In the genomic region with DNA sequence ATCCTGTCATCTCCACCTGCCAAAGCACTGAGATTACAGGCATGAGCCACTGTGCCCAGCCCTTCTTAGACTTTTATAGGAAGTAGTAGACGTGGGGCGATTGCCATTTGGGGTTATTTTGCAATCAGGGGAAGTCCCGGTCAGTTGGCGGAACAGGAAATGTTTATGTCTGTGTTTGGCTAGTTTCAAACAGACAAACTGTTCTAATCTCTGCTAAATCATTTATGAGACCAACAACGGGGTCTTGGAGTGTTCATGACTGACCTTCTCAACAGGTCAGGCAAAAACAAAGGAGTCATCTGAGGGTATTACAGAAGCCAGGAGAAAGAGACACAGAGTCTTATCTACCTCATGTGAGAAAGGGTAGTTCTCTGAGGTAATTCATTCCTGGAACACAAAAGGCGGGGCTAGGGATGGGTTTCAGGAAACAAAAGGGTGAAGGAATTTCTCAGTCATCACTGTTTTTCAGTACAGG, we compare ENCODE assay signal across 8 cellular contexts. TPM values are rescaled to one million over a fixed set of nuclear protein-coding genes. Genes with fewer than 3 reads are reported as not detected.
A peak's percentile ranks its signal among the peaks of the same experiment; 100 is the strongest.
DNase-seq lines count a peak whose midpoint lies in the region; ATAC-seq, FAIRE-seq and TF ChIP-seq lines count a peak whose summit lies in the region.

No MANE protein-coding gene starts in this region.

- H3K27ac ChIP-seq in GM23338 (ENCODE audit: low read depth) (no peak overlapping the region), mesendoderm (ENCODE audit: low read depth, low read length) (no peak overlapping the region)

- H3K18ac ChIP-seq in mesendoderm (ENCODE audit: low read length): no peak overlapping the region

- peaks cover 5% of the 10 kb centered on the region; the same call in 2 of the 3 replicates for H3K4me1 Mint-ChIP-seq in GM23338

- peak; percentile 67 for DNase-seq in GM23338 (ENCODE audit: low spot score)
- peak; percentile 52 for DNase-seq in LoVo (ENCODE audit: low spot score)
- peak; percentile 83 for DNase-seq in bronchial epithelial cell (ENCODE audit: low read depth)
- peak; percentile 91 for DNase-seq in mesendoderm
- DNase-seq in retina: no peak
- DNase-seq in NCI-H2081 (lab: John Stamatoyannopoulos, UW): no peak
- DNase-seq in frontal cortex (ENCODE audit: low spot score in 2 of 2): no peak

- no peaks in the 10 kb centered on the region for H4K20me1 ChIP-seq in GM23338 (replicated peaks; ENCODE audit: insufficient read depth)

- no peak overlapping the region for H2BK120ac ChIP-seq in mesendoderm (ENCODE audit: low read depth, low read length)

- H3K36me3 Mint-ChIP-seq in GM23338 (ENCODE audit: low read depth): no peaks in the 10 kb centered on the region; the same call in 2 of the 3 replicates

- H2BK5ac ChIP-seq in mesendoderm (ENCODE audit: low read length): no peak overlapping the region

- no peaks in the 10 kb centered on the region for H3F3A ChIP-seq in GM23338 (replicated peaks; ENCODE audit: low read depth)

- H3K4me3 Mint-ChIP-seq in GM23338: no peak overlapping the region

- no CpG with 5 or more reads among the region's 6 CpGs for WGBS in mesendoderm (ENCODE audit: extremely low coverage, insufficient coverage, low lambda C conversion rate)

- ATAC-seq in GM18511 (IDR thresholded peaks at IDR 0.05; ENCODE audit: unreplicated experiment): peak; percentile 93
- ATAC-seq in GM23338: peak; percentile 56; the same call in 2 of the 3 replicates

- no peak overlapping the region for H3K56ac ChIP-seq in mesendoderm (ENCODE audit: low read length)

- H2BK15ac ChIP-seq in mesendoderm (replicated peaks; ENCODE audit: low read depth): peak overlapping the region; percentile 79

- 0 out of 3 replicates have a peak, but pooled peaks cover 8% of the 10 kb centered on the region for H3K9me3 Mint-ChIP-seq in GM23338

- H3K4me3 ChIP-seq in GM23338: no peak overlapping the region
- no peak overlapping the region for H3K4me3 ChIP-seq in bronchial epithelial cell (ENCODE audit: low read depth, low read length)
- no peak overlapping the region for H3K4me3 ChIP-seq in mesendoderm (ENCODE audit: low read length)

- H3K9ac ChIP-seq in mesendoderm (ENCODE audit: low read length): no peak overlapping the region

- peak overlapping the region; percentile 81; the same call in 1 of the 2 replicates for H3K27ac Mint-ChIP-seq in GM23338

- H3K23ac ChIP-seq in mesendoderm (ENCODE audit: low read length): no peak overlapping the region

- H3K4me1 ChIP-seq in GM23338 (ENCODE audit: insufficient read depth): no peaks in the 10 kb centered on the region; the same call in 1 of the 2 replicates
- no peaks in the 10 kb centered on the region for H3K4me1 ChIP-seq in mesendoderm (ENCODE audit: control insufficient read depth, low read depth, low read length)

- TF ChIP-seq CTCF in GM23338 (conservative IDR thresholded peaks at IDR 0.05; ENCODE audit: low read depth in 2 of 2): no peak
- TF ChIP-seq CTCF in bronchial epithelial cell (IDR thresholded peaks at IDR 0.05; ENCODE audit: insufficient read depth, low read length, severe bottlenecking): no peak

- no peak overlapping the region for H3K4ac ChIP-seq in mesendoderm (ENCODE audit: low read depth, low read length)

- FAIRE-seq in bronchial epithelial cell (lab: Jason Lieb, UNC) (no peak), frontal cortex (lab: Jason Lieb, UNC) (no peak)

- H2AFZ ChIP-seq in GM23338: peak overlapping the region; percentile 18

- no peaks in the 10 kb centered on the region for H3K79me1 ChIP-seq in mesendoderm (ENCODE audit: low read length)

- no peaks in the 10 kb centered on the region for H3K79me2 ChIP-seq in GM23338 (replicated peaks; ENCODE audit: insufficient read depth)
- no peaks in the 10 kb centered on the region for H3K79me2 ChIP-seq in mesendoderm (ENCODE audit: control insufficient read depth, insufficient read depth, low read length)

- H4K5ac ChIP-seq in mesendoderm (ENCODE audit: low read length): no peak overlapping the region

- no peaks in the 10 kb centered on the region for H3K9me2 ChIP-seq in GM23338 (ENCODE audit: insufficient read depth)

- no peaks in the 10 kb centered on the region for H3K27me3 ChIP-seq in GM23338 (ENCODE audit: insufficient read depth)
- H3K27me3 ChIP-seq in bronchial epithelial cell (ENCODE audit: control insufficient read depth, insufficient read depth, low read length): no peaks in the 10 kb centered on the region
- no peaks in the 10 kb centered on the region for H3K27me3 ChIP-seq in mesendoderm (ENCODE audit: insufficient read depth, low read length, poor library complexity)

- H3K36me3 ChIP-seq in GM23338 (ENCODE audit: insufficient read depth): no peaks in the 10 kb centered on the region
- no peaks in the 10 kb centered on the region for H3K36me3 ChIP-seq in bronchial epithelial cell (ENCODE audit: control insufficient read depth, insufficient read depth, low read length)
- H3K36me3 ChIP-seq in mesendoderm (ENCODE audit: control insufficient read depth, insufficient read depth, low read length): no peaks in the 10 kb centered on the region

- H3K4me2 ChIP-seq in GM23338 (no peak overlapping the region), mesendoderm (ENCODE audit: low read length) (no peak overlapping the region)

- H3K27me3 Mint-ChIP-seq in GM23338 (ENCODE audit: insufficient read depth, low read depth, poor library complexity): no peaks in the 10 kb centered on the region

- no peak overlapping the region for H2AK5ac ChIP-seq in mesendoderm (ENCODE audit: low read length)

- no peak overlapping the region for H4K8ac ChIP-seq in mesendoderm (ENCODE audit: low read depth, low read length)

TF ChIP-seq in GM23338, 12 proteins besides CTCF, POLR2A, EP300 and RAD21 (continues in another document):
- TF ChIP-seq EZH2phosphoT487 (IDR thresholded peaks at IDR 0.05; ENCODE audit: unreplicated experiment): no peak
- no peak for TF ChIP-seq ZNF331 (CRISPR knock-in tag; IDR thresholded peaks at IDR 0.05; ENCODE audit: low read depth)
- TF ChIP-seq, protein P1, sequence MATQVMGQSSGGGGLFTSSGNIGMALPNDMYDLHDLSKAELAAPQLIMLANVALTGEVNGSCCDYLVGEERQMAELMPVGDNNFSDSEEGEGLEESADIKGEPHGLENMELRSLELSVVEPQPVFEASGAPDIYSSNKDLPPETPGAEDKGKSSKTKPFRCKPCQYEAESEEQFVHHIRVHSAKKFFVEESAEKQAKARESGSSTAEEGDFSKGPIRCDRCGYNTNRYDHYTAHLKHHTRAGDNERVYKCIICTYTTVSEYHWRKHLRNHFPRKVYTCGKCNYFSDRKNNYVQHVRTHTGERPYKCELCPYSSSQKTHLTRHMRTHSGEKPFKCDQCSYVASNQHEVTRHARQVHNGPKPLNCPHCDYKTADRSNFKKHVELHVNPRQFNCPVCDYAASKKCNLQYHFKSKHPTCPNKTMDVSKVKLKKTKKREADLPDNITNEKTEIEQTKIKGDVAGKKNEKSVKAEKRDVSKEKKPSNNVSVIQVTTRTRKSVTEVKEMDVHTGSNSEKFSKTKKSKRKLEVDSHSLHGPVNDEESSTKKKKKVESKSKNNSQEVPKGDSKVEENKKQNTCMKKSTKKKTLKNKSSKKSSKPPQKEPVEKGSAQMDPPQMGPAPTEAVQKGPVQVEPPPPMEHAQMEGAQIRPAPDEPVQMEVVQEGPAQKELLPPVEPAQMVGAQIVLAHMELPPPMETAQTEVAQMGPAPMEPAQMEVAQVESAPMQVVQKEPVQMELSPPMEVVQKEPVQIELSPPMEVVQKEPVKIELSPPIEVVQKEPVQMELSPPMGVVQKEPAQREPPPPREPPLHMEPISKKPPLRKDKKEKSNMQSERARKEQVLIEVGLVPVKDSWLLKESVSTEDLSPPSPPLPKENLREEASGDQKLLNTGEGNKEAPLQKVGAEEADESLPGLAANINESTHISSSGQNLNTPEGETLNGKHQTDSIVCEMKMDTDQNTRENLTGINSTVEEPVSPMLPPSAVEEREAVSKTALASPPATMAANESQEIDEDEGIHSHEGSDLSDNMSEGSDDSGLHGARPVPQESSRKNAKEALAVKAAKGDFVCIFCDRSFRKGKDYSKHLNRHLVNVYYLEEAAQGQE (IDR thresholded peaks at IDR 0.05; ENCODE audit: unreplicated experiment): no peak
- TF ChIP-seq CREB1 (CRISPR knock-in tag; IDR thresholded peaks at IDR 0.05; ENCODE audit: low read depth): no peak
- no peak for TF ChIP-seq ZNF114 (CRISPR knock-in tag; IDR thresholded peaks at IDR 0.05)
- TF ChIP-seq POLR2AphosphoS5 (IDR thresholded peaks at IDR 0.05; ENCODE audit: low read depth): no peak
- TF ChIP-seq STAT1 (IDR thresholded peaks at IDR 0.05; ENCODE audit: unreplicated experiment): no peak
- TF ChIP-seq, protein P2, sequence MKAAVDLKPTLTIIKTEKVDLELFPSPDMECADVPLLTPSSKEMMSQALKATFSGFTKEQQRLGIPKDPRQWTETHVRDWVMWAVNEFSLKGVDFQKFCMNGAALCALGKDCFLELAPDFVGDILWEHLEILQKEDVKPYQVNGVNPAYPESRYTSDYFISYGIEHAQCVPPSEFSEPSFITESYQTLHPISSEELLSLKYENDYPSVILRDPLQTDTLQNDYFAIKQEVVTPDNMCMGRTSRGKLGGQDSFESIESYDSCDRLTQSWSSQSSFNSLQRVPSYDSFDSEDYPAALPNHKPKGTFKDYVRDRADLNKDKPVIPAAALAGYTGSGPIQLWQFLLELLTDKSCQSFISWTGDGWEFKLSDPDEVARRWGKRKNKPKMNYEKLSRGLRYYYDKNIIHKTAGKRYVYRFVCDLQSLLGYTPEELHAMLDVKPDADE (IDR thresholded peaks at IDR 0.05): no peak
- no peak for TF ChIP-seq NANOG (IDR thresholded peaks at IDR 0.05; ENCODE audit: borderline replicate concordance)

RNA-seq across cellular contexts. Expression of a gene that starts 6.6 kb away (rescaled TPM):
- 1.5 and 2.6 TPM in 2 replicates for total RNA-seq in GM23338 (2014; rRNA removed; shearing (Covaris generic))
- polyA plus RNA-seq in GM23338 (2016; fragmentation: Nextera tagmentation; extraction: Ambion mirVana): 2.9 and 3.2 TPM in 2 replicates
- total RNA-seq in bronchial epithelial cell (2.4 and 3.1 TPM in 2 replicates), frontal cortex (7.3 TPM)
- polyA plus RNA-seq in mesendoderm (2013, experiment 1 of 2): 1.6 TPM
- polyA plus RNA-seq in mesendoderm (2013, experiment 2 of 2): 1.8 TPM

Comparison
In these comparisons a context has a peak if more than half of its experiments do, and no peak if none do; other contexts are left out.
1. DNase-seq: peak in GM23338 (single experiment), LoVo (single experiment), bronchial epithelial cell (single experiment) and mesendoderm (single experiment); none in retina (single experiment), NCI-H2081 (0 of 2) and frontal cortex (0 of 2).